22 cellular contexts compared by ENCODE assay signal in genomic region chr19:24060687-24061356, GRCh38. TPM values are rescaled to one million over a fixed set of nuclear protein-coding genes. Genes with fewer than 3 reads are reported as not detected.
DNase-seq lines count a peak whose midpoint lies in the region; ATAC-seq and TF ChIP-seq lines count a peak whose summit lies in the region.
"Had no signal": no experiment of that assay in that cellular context is flagged by ENCODE, and none has a peak within 500 bp of the region (broad histone marks: within the 10 kb centered on the region; RNA-seq: fewer than 3 reads in every experiment).

No MANE protein-coding gene starts in this region.

- H3K4me3 Mint-ChIP-seq in CD4-positive, alpha-beta memory T cell = no peak overlapping the region
- H3K4me3 Mint-ChIP-seq in activated naive CD8-positive, alpha-beta T cell treated with anti-CD3 and anti-CD28 coated beads for 36 hours = no peak overlapping the region
- H3K4me3 Mint-ChIP-seq: activated CD8-positive, alpha-beta memory T cell treated with anti-CD3 and anti-CD28 coated beads, Interleukin-2, amount 10 ng/mL, durations not matched to agents 7 days and 5 days; CD8-positive, alpha-beta T cell; stimulated activated memory B cell treated with anti-CD40 and anti-IgM and Interleukin-4, amounts not matched to agents 10 μg/mL and 1 μg/mL and 100 μg/mL, for 72 hours had no signal

- H3K27ac Mint-ChIP-seq in CD4-positive, alpha-beta memory T cell = peak overlapping the region in 4 of 7 donors; percentile 2 to 70 (median 56)
- peak overlapping the region; percentile 19 for H3K27ac Mint-ChIP-seq in activated naive CD8-positive, alpha-beta T cell treated with anti-CD3 and anti-CD28 coated beads for 36 hours
- H3K27ac Mint-ChIP-seq: activated CD8-positive, alpha-beta memory T cell treated with anti-CD3 and anti-CD28 coated beads, Interleukin-2, amount 10 ng/mL, durations not matched to agents 7 days and 5 days; progenitor cell of endocrine pancreas; stimulated activated memory B cell treated with anti-CD40 and anti-IgM and Interleukin-4, amounts not matched to agents 10 μg/mL and 1 μg/mL and 100 μg/mL, for 72 hours had no signal

- TF ChIP-seq CTCF in gastroesophageal sphincter (IDR thresholded peaks at IDR 0.05) = no peak

- DNase-seq in CD4-positive, alpha-beta memory T cell = no peak
- DNase-seq in ELR (ENCODE audit: low read depth) (peak; percentile 33), superior temporal gyrus (ENCODE audit: extremely low spot score) (no peak)
- DNase-seq in activated naive CD8-positive, alpha-beta T cell treated with anti-CD3 and anti-CD28 coated beads for 36 hours = no peak
- DNase-seq in effector CD4-positive, alpha-beta T cell = no peak
- DNase-seq: activated CD4-positive, alpha-beta T cell treated with anti-CD3 and anti-CD28 coated beads for 4 hours; activated CD8-positive, alpha-beta memory T cell treated with anti-CD3 and anti-CD28 coated beads, Interleukin-2, amount 10 ng/mL, durations not matched to agents 7 days and 5 days; activated gamma-delta T cell; CD8-positive, alpha-beta T cell; central memory CD4-positive, alpha-beta T cell; dermis blood vessel endothelial cell; hypothalamus; Karpas-422; NCI-H2029 treated with DMSO at 0.1 percent for 48 hours; NCI-H446 treated with DMSO at 0.1 percent for 48 hours; T-helper 1 cell; thyroid gland had no signal

- 62 to 90% methylated on average over 2 of the region's 2 CpGs for whole genome bisulfite sequencing in gastroesophageal sphincter (ENCODE audit: low coverage in 1 of 2), 2 donors

- ATAC-seq in gastroesophageal sphincter = peak; percentile 57
- no peak for ATAC-seq in HG03520 (IDR thresholded peaks at IDR 0.05; ENCODE audit: unreplicated experiment)
- ATAC-seq: activated CD8-positive, alpha-beta memory T cell treated with anti-CD3 and anti-CD28 coated beads, Interleukin-2, amount 10 ng/mL, durations not matched to agents 7 days and 5 days; CD8-positive, alpha-beta T cell; stimulated activated memory B cell treated with anti-CD40 and anti-IgM and Interleukin-4, amounts not matched to agents 10 μg/mL and 1 μg/mL and 100 μg/mL, for 72 hours had no signal

- H3K4me1 Mint-ChIP-seq in CD4-positive, alpha-beta memory T cell = peaks cover 0 to 6% (median 0%) of the 10 kb centered on the region in 4 donors
- H3K4me1 Mint-ChIP-seq in activated naive CD8-positive, alpha-beta T cell treated with anti-CD3 and anti-CD28 coated beads for 36 hours = peaks cover 9% of the 10 kb centered on the region
- H3K4me1 Mint-ChIP-seq: stimulated activated memory B cell treated with anti-CD40 and anti-IgM and Interleukin-4, amounts not matched to agents 10 μg/mL and 1 μg/mL and 100 μg/mL, for 72 hours had no signal

- H3K27me3 Mint-ChIP-seq in CD4-positive, alpha-beta memory T cell = no peaks in the 10 kb centered on the region
- H3K27me3 Mint-ChIP-seq in activated naive CD8-positive, alpha-beta T cell treated with anti-CD3 and anti-CD28 coated beads for 36 hours = no peaks in the 10 kb centered on the region
- H3K27me3 Mint-ChIP-seq: activated CD8-positive, alpha-beta memory T cell treated with anti-CD3 and anti-CD28 coated beads, Interleukin-2, amount 10 ng/mL, durations not matched to agents 7 days and 5 days; progenitor cell of endocrine pancreas; stimulated activated memory B cell treated with anti-CD40 and anti-IgM and Interleukin-4, amounts not matched to agents 10 μg/mL and 1 μg/mL and 100 μg/mL, for 72 hours had no signal

- H3K9me3 ChIP-seq in CD4-positive, alpha-beta memory T cell (ENCODE audit: control insufficient read depth in 1 of 2, low read length in 2 of 2) = no peaks in the 10 kb centered on the region
- no peaks in the 10 kb centered on the region for H3K9me3 ChIP-seq in gastroesophageal sphincter
- H3K9me3 ChIP-seq: HAP-1, thyroid gland had no signal

- CTCF ChIA-PET in CD4-positive, alpha-beta memory T cell (lab: Charles Lee; ENCODE audit: partially characterized antibody) = no interaction called here

- intact Hi-C loops in CD4-positive, alpha-beta memory T cell (cut with micrococcal nuclease) = no loop called here

- no peaks in the 10 kb centered on the region for H3K27me3 ChIP-seq in CD4-positive, alpha-beta memory T cell (ENCODE audit: insufficient read depth, low read length)
- H3K27me3 ChIP-seq in gastroesophageal sphincter = no peaks in the 10 kb centered on the region
- H3K27me3 ChIP-seq: thyroid gland had no signal

- H3K36me3 ChIP-seq in CD4-positive, alpha-beta memory T cell (ENCODE audit: insufficient read depth, low read length) = peaks cover 33% of the 10 kb centered on the region
- H3K36me3 ChIP-seq in gastroesophageal sphincter = peaks cover 0 to 91% of the 10 kb centered on the region in 2 donors

- POLR2A ChIA-PET in CD4-positive, alpha-beta memory T cell (lab: Charles Lee; ENCODE audit: partially characterized antibody) = no interaction called here

- H3K27ac ChIP-seq in CD4-positive, alpha-beta memory T cell (ENCODE audit: low read depth, low read length) = no peak overlapping the region
- H3K27ac ChIP-seq in gastroesophageal sphincter = no peak overlapping the region
- H3K27ac ChIP-seq: thyroid gland had no signal

- H3K9me3 Mint-ChIP-seq in CD4-positive, alpha-beta memory T cell = no peaks in the 10 kb centered on the region
- H3K9me3 Mint-ChIP-seq in activated naive CD8-positive, alpha-beta T cell treated with anti-CD3 and anti-CD28 coated beads for 36 hours = no peaks in the 10 kb centered on the region
- H3K9me3 Mint-ChIP-seq: CD8-positive, alpha-beta T cell; stimulated activated memory B cell treated with anti-CD40 and anti-IgM and Interleukin-4, amounts not matched to agents 10 μg/mL and 1 μg/mL and 100 μg/mL, for 72 hours had no signal

- TF ChIP-seq POLR2A in gastroesophageal sphincter (IDR thresholded peaks at IDR 0.05) = no peak

- no peak for TF ChIP-seq EP300 in gastroesophageal sphincter (IDR thresholded peaks at IDR 0.05)

- no peak overlapping the region for H3K4me3 ChIP-seq in CD4-positive, alpha-beta memory T cell (ENCODE audit: low read length in 2 of 2)
- H3K4me3 ChIP-seq in gastroesophageal sphincter = no peak overlapping the region
- H3K4me3 ChIP-seq: HAP-1, thyroid gland had no signal

- H3K36me3 Mint-ChIP-seq in CD4-positive, alpha-beta memory T cell = peaks cover 40 to 61% of the 10 kb centered on the region in 2 donors
- peaks cover 44% of the 10 kb centered on the region for H3K36me3 Mint-ChIP-seq in activated naive CD8-positive, alpha-beta T cell treated with anti-CD3 and anti-CD28 coated beads for 36 hours

- H3K4me1 ChIP-seq in CD4-positive, alpha-beta memory T cell (ENCODE audit: insufficient read depth, low read length) = no peaks in the 10 kb centered on the region
- no peaks in the 10 kb centered on the region for H3K4me1 ChIP-seq in gastroesophageal sphincter
- H3K4me1 ChIP-seq: HAP-1, thyroid gland had no signal

RNA-seq across cellular contexts. Expression of gene ZNF254, which starts 26.2 kb away (rescaled TPM):
- 10 to 100 TPM; 17.6 to 19.1 TPM for total RNA-seq in CD4-positive, alpha-beta memory T cell
- polyA plus RNA-seq in CD4-positive, alpha-beta memory T cell = 1 to 10 TPM; 3.4 to 7.4 TPM
- 1 to 10 TPM; 9.7 to 9.9 TPM for total RNA-seq in activated naive CD8-positive, alpha-beta T cell treated with anti-CD3 and anti-CD28 coated beads for 36 hours
- 10 to 100 TPM; 10.0 to 22.6 (median 13.5) TPM for total RNA-seq in gastroesophageal sphincter
